Comparison of ENCODE assay signal across 19 cellular contexts in genomic region chr16:89113661-89114060, GRCh38. TPM values are rescaled to one million over a fixed set of nuclear protein-coding genes. Genes with fewer than 3 reads are reported as not detected.
A peak's percentile ranks its signal among the peaks of the same experiment; 100 is the strongest.
DNase-seq lines count a peak whose midpoint lies in the region; ATAC-seq, FAIRE-seq and TF ChIP-seq lines count a peak whose summit lies in the region.
"Had no signal": no experiment of that assay in that cellular context is flagged by ENCODE, and none has a peak within 500 bp of the region (broad histone marks: within the 10 kb centered on the region; RNA-seq: fewer than 3 reads in every experiment).

No MANE protein-coding gene starts in this region.

- H3K4me1 ChIP-seq in CD8-positive, alpha-beta T cell (ENCODE audit: insufficient read depth, low read length), result peaks cover 42% of the 10 kb centered on the region
- H3K4me1 ChIP-seq in Peyer's patch, result peaks cover 0 to 17% (median 10%) of the 10 kb centered on the region in 4 donors
- peaks cover 9% of the 10 kb centered on the region for H3K4me1 ChIP-seq in HepG2 (ENCODE audit: insufficient read depth, low read length)
- H3K4me1 ChIP-seq in stomach, result peaks cover 5 to 25% (median 10%) of the 10 kb centered on the region in 4 donors
- H3K4me1 ChIP-seq: breast epithelium had no signal

- H3K4me3 ChIP-seq in CD8-positive, alpha-beta T cell (ENCODE audit: low read depth, low read length), result no peak overlapping the region
- H3K4me3 ChIP-seq in Peyer's patch (peak overlapping the region in 2 of 4 donors; percentile 17 to 30), HepG2 (replicated peaks in 1 of 3; ENCODE audit: insufficient read depth in 1 of 3, low read depth in 2 of 3, low read length in 3 of 3) (no peak overlapping the region), stomach (no peak overlapping the region)
- H3K4me3 ChIP-seq: breast epithelium, GM23248 had no signal

- H3K4me3 Mint-ChIP-seq in T-helper 2 cell treated with Interferon-gamma antibody and Interleukin-4, amounts not matched to agents 5 μg/mL and 100 μg/mL, for 36 hours, result peak overlapping the region; percentile 81
- H3K4me3 Mint-ChIP-seq in CD8-positive, alpha-beta T cell, result no peak overlapping the region

- POLR2A ChIA-PET in CD8-positive, alpha-beta T cell (lab: Charles Lee), result interaction anchor here (2.8 to 3.4 kb wide), 2 partner anchors 16 to 20 kb away, joined by 21 to 47 read pairs; partner anchors contain the start of gene ACSF3
- POLR2A ChIA-PET in HepG2 (lab: Yijun Ruan, JAX), result no interaction called here

- H3K9me3 Mint-ChIP-seq in T-helper 2 cell treated with Interferon-gamma antibody and Interleukin-4, amounts not matched to agents 5 μg/mL and 100 μg/mL, for 36 hours, result no peaks in the 10 kb centered on the region
- H3K9me3 Mint-ChIP-seq in CD8-positive, alpha-beta T cell, result no peaks in the 10 kb centered on the region

- 98% methylated on average over 20 of the region's 27 CpGs for WGBS in HepG2 (ENCODE audit: low lambda C conversion rate)
- 88 to 99% (median 95%) methylated on average over 9 to 27 of the region's 27 CpGs for WGBS in stomach, 5 donors

- no peaks in the 10 kb centered on the region for H3K9me3 ChIP-seq in CD8-positive, alpha-beta T cell (ENCODE audit: low read length)
- no peaks in the 10 kb centered on the region for H3K9me3 ChIP-seq in Peyer's patch
- no peaks in the 10 kb centered on the region for H3K9me3 ChIP-seq in HepG2 (ENCODE audit: low read length)
- no peaks in the 10 kb centered on the region for H3K9me3 ChIP-seq in stomach
- H3K9me3 ChIP-seq: breast epithelium, upper lobe of left lung had no signal

- H3K27ac Mint-ChIP-seq in T-helper 2 cell treated with Interferon-gamma antibody and Interleukin-4, amounts not matched to agents 5 μg/mL and 100 μg/mL, for 36 hours, result peak overlapping the region; percentile 96
- H3K27ac Mint-ChIP-seq in CD8-positive, alpha-beta T cell, result peak overlapping the region; percentile 99

- H3K27me3 Mint-ChIP-seq in T-helper 2 cell treated with Interferon-gamma antibody and Interleukin-4, amounts not matched to agents 5 μg/mL and 100 μg/mL, for 36 hours (ENCODE audit: low read depth), result no peaks in the 10 kb centered on the region
- H3K27me3 Mint-ChIP-seq in CD8-positive, alpha-beta T cell (ENCODE audit: low read depth), result no peaks in the 10 kb centered on the region

- TF ChIP-seq POLR2A in Peyer's patch (IDR thresholded peaks at IDR 0.05) (no peak), HepG2 (IDR thresholded peaks at IDR 0.05; ENCODE audit: insufficient read depth in 1 of 2, low read depth in 2 of 2, low read length in 2 of 2) (no peak), stomach (IDR thresholded peaks at IDR 0.05) (no peak)

- no peak for FAIRE-seq in HepG2 (lab: Jason Lieb, UNC)

- TF ChIP-seq CTCF in CD8-positive, alpha-beta T cell (IDR thresholded peaks at IDR 0.05), result no peak
- no peak for TF ChIP-seq CTCF in Peyer's patch (IDR thresholded peaks at IDR 0.05)
- TF ChIP-seq CTCF in HepG2 (CRISPR knock-in tag; IDR thresholded peaks at IDR 0.05), result no peak
- TF ChIP-seq CTCF in stomach (IDR thresholded peaks at IDR 0.05), result no peak

- CTCF ChIA-PET in CD8-positive, alpha-beta T cell (lab: Charles Lee), result interaction anchor here (1.7 kb wide), 1 partner anchor 53 kb away, joined by 4 read pairs; no protein-coding TSS in a partner anchor
- CTCF ChIA-PET in HepG2 (lab: Yijun Ruan, JAX; ENCODE audit: low intra/inter-chr PET ratio, low total read pairs), result no interaction called here

- no peak for ATAC-seq in CD8-positive, alpha-beta T cell
- ATAC-seq in HepG2 (no peak), HG02885 (IDR thresholded peaks at IDR 0.05; ENCODE audit: poor library complexity, unreplicated experiment) (no peak)
- ATAC-seq: SK-N-SH treated with all-trans-retinoic acid at 6 μM for 48 hours had no signal

- no peak for DNase-seq in T-helper 2 cell treated with Interferon-gamma antibody and Interleukin-4, amounts not matched to agents 5 μg/mL and 100 μg/mL, for 36 hours (ENCODE audit: low spot score)
- DNase-seq in T-helper 2 cell (no peak), Peyer's patch (peak; percentile 44 to 81 (median 78)), HepG2 (ENCODE audit: low spot score) (no peak), CD1c-positive myeloid dendritic cell (ENCODE audit: extremely low spot score) (no peak), stomach (no peak)
- DNase-seq in CD8-positive, alpha-beta T cell, result peak in 1 of 7 experiments; percentile 12
- DNase-seq: foreskin keratinocyte, GM23248, mesendoderm, MV-4-11, NCI-H2171, nucleus accumbens had no signal

- H3K4me2 ChIP-seq in HepG2 (ENCODE audit: low read depth, low read length), result no peak overlapping the region

- H3K9ac ChIP-seq in HepG2 (ENCODE audit: insufficient read depth, low read depth, low read length), result no peak overlapping the region
- H3K9ac ChIP-seq: GM23248 had no signal

- in situ Hi-C loops in HepG2 (cut with HindIII; ENCODE audit: extremely low pct_ligation_motif_present, low pct_unique_long_range_greater_than_20kb), result no loop called here

- peaks cover 33% of the 10 kb centered on the region for H3K36me3 ChIP-seq in CD8-positive, alpha-beta T cell (ENCODE audit: insufficient read depth, low read length)
- H3K36me3 ChIP-seq in Peyer's patch (peaks cover 0 to 79% (median 0%) of the 10 kb centered on the region in 3 donors), HepG2 (replicated peaks in 1 of 2; ENCODE audit: control insufficient read depth in 1 of 2, insufficient read depth in 2 of 2, low read length in 2 of 2) (peaks cover 36 to 69% of the 10 kb centered on the region in 2 experiments), stomach (peaks cover 47 to 88% (median 83%) of the 10 kb centered on the region in 4 donors)
- H3K36me3 ChIP-seq: breast epithelium had no signal

- intact Hi-C loops in CD8-positive, alpha-beta T cell (cut with DNase I, micrococcal nuclease), result loop anchor here (2.0 to 10.0 kb wide), 2 partner anchors 103 to 409 kb away; partner anchors contain the start of genes CTU2 (in 1 of the 2), RNF166 (in 1 of the 2) and ZNF778 (in 1 of the 2)
- intact Hi-C loops in HepG2 (cut with micrococcal nuclease; ENCODE audit: unreplicated experiment), result no loop called here
- intact Hi-C loops in stomach (cut with DNase I; ENCODE audit: low total_unique reads), result no loop called here

- H3K36me3 Mint-ChIP-seq in T-helper 2 cell treated with Interferon-gamma antibody and Interleukin-4, amounts not matched to agents 5 μg/mL and 100 μg/mL, for 36 hours (ENCODE audit: low read depth), result peaks cover 36% of the 10 kb centered on the region
- peaks cover 38% of the 10 kb centered on the region for H3K36me3 Mint-ChIP-seq in CD8-positive, alpha-beta T cell

- BruUV-seq in HepG2 (replicated peaks; lab: Mats Ljungman, UMichigan), result no TSS peak

- no peak for TF ChIP-seq EP300 in HepG2 (IDR thresholded peaks at IDR 0.05; ENCODE audit: low read depth in 2 of 2, low read length in 2 of 2)
- no peak for TF ChIP-seq EP300 in HepG2 (CRISPR knock-in tag; IDR thresholded peaks at IDR 0.05; ENCODE audit: borderline replicate concordance)
- TF ChIP-seq EP300 in stomach (IDR thresholded peaks at IDR 0.05), result no peak

- peak overlapping the region; percentile 69 for H3K27ac ChIP-seq in CD8-positive, alpha-beta T cell (ENCODE audit: low read depth, low read length)
- H3K27ac ChIP-seq in Peyer's patch (peak overlapping the region in 2 of 4 donors; percentile 75 to 84), HepG2 (ENCODE audit: extremely low read length, insufficient read depth, low read length) (no peak overlapping the region), stomach (no peak overlapping the region)
- H3K27ac ChIP-seq: foreskin keratinocyte, GM23248 had no signal

- no peak for TF ChIP-seq RAD21 in HepG2 (CRISPR knock-in tag; IDR thresholded peaks at IDR 0.05)

- H3K4me1 Mint-ChIP-seq in T-helper 2 cell treated with Interferon-gamma antibody and Interleukin-4, amounts not matched to agents 5 μg/mL and 100 μg/mL, for 36 hours (ENCODE audit: low read depth), result peaks cover 22% of the 10 kb centered on the region
- H3K4me1 Mint-ChIP-seq in CD8-positive, alpha-beta T cell (ENCODE audit: low read depth), result peaks cover 35% of the 10 kb centered on the region

- H3K27me3 ChIP-seq in CD8-positive, alpha-beta T cell (ENCODE audit: insufficient read depth, low read length), result no peaks in the 10 kb centered on the region
- H3K27me3 ChIP-seq in Peyer's patch (no peaks in the 10 kb centered on the region), HepG2 (ENCODE audit: control insufficient read depth in 1 of 2, insufficient read depth in 2 of 2, low read length in 2 of 2) (no peaks in the 10 kb centered on the region), stomach (no peaks in the 10 kb centered on the region)
- H3K27me3 ChIP-seq: breast epithelium, foreskin keratinocyte, upper lobe of left lung had no signal

- H2AFZ ChIP-seq in HepG2 (ENCODE audit: low read length), result no peak overlapping the region
- H2AFZ ChIP-seq: GM23248 had no signal

- no peaks in the 10 kb centered on the region for H3K79me2 ChIP-seq in HepG2 (ENCODE audit: insufficient read depth, low read length)

- H4K20me1 ChIP-seq in HepG2 (ENCODE audit: insufficient read depth, low read length), result no peaks in the 10 kb centered on the region; the same call in 1 of the 2 replicates

RNA-seq across cellular contexts. Expression of gene ACSF3, which starts 20.0 kb away (rescaled TPM):
- 10 to 100 TPM; 33.5 to 37.0 TPM for total RNA-seq in CD8-positive, alpha-beta T cell
- total RNA-seq in Peyer's patch (100 to 1,000 TPM in 2 of 4 donors, 10 to 100 TPM in 2; 94.6 to 120 (median 108) TPM), HepG2 (2016; rRNA removed; fragmentation: Illumina TruSeq; extraction: Trizol) (23.5 and 30.6 TPM in 2 replicates), stomach (100 to 1,000 TPM in 1 of 5 donors, 10 to 100 TPM in 4; 16.9 to 265 (median 27.7) TPM)
- 13.8 and 14.5 TPM in 2 replicates for total RNA-seq in HepG2 (2016; cell fraction: cytosol; rRNA removed; fragmentation: Illumina TruSeq; extraction: Trizol; ENCODE audit: low read depth)
- 22.1 and 29.1 TPM in 2 replicates for total RNA-seq in HepG2 (2016; cell fraction: insoluble cytoplasmic fraction; rRNA removed; fragmentation: Illumina TruSeq; extraction: Trizol)
- total RNA-seq in HepG2 (2016; cell fraction: membrane; rRNA removed; fragmentation: Illumina TruSeq; extraction: Trizol), result 23.0 and 24.3 TPM in 2 replicates
- 19.3 and 21.6 TPM in 2 replicates for total RNA-seq in HepG2 (2016; cell fraction: nucleus; rRNA removed; fragmentation: Illumina TruSeq; extraction: Trizol)
- polyA plus RNA-seq in HepG2 (2011; rRNA removed) (14.9 and 16.5 TPM in 2 replicates), stomach (10 to 100 TPM; 29.4 to 33.2 (median 31.9) TPM)
- 11.3 and 15.5 TPM in 2 replicates for polyA plus RNA-seq in HepG2 (2011; cell fraction: cytosol; rRNA removed)
- 31.3 and 34.0 TPM in 2 replicates for polyA plus RNA-seq in HepG2 (2011; cell fraction: nucleus; rRNA removed)
- 16.6 and 17.2 TPM in 2 replicates for polyA plus RNA-seq in HepG2 (2012)
- 6.9 and 9.7 TPM in 2 replicates for polyA plus RNA-seq in HepG2 (2016; cell fraction: cytosol; fragmentation: Illumina TruSeq; extraction: Trizol; ENCODE audit: low read depth)
- 21.8 and 22.0 TPM in 2 replicates for polyA plus RNA-seq in HepG2 (2016; cell fraction: insoluble cytoplasmic fraction; fragmentation: Illumina TruSeq; extraction: Trizol; ENCODE audit: low read depth)
- polyA plus RNA-seq in HepG2 (2016; cell fraction: membrane; fragmentation: Illumina TruSeq; extraction: Trizol; ENCODE audit: low read depth), result 11.2 and 13.0 TPM in 2 replicates
- 37.2 and 38.9 TPM in 2 replicates for polyA plus RNA-seq in HepG2 (2016; cell fraction: nucleus; fragmentation: Illumina TruSeq; extraction: Trizol; ENCODE audit: insufficient read depth, low read depth)
- polyA minus RNA-seq in HepG2 (2011; rRNA and poly(A)+ RNA removed; ENCODE audit: low replicate concordance), result 46.7 and 47.0 TPM in 2 replicates
- polyA minus RNA-seq in HepG2 (2011; cell fraction: cytosol; rRNA and poly(A)+ RNA removed), result 22.4 and 32.0 TPM in 2 replicates
- 35.9 and 36.8 TPM in 2 replicates for polyA minus RNA-seq in HepG2 (2011; cell fraction: nucleus; rRNA and poly(A)+ RNA removed)

RNA-seq across cellular contexts. Expression of gene CDH15, which starts 57.9 kb away (rescaled TPM):
- total RNA-seq in CD8-positive, alpha-beta T cell, result under 1 TPM in 1 of 2 experiments, not detected in 1; 0.24 TPM
- not detected for total RNA-seq in Peyer's patch
- total RNA-seq in HepG2 (2016; rRNA removed; fragmentation: Illumina TruSeq; extraction: Trizol), result 1.4 and 2.2 TPM in 2 replicates
- total RNA-seq in HepG2 (2016; cell fraction: cytosol; rRNA removed; fragmentation: Illumina TruSeq; extraction: Trizol; ENCODE audit: low read depth), result 2.8 and 2.9 TPM in 2 replicates
- 1.4 and 2.2 TPM in 2 replicates for total RNA-seq in HepG2 (2016; cell fraction: insoluble cytoplasmic fraction; rRNA removed; fragmentation: Illumina TruSeq; extraction: Trizol)
- total RNA-seq in HepG2 (2016; cell fraction: membrane; rRNA removed; fragmentation: Illumina TruSeq; extraction: Trizol), result 3.6 and 3.7 TPM in 2 replicates
- total RNA-seq in HepG2 (2016; cell fraction: nucleus; rRNA removed; fragmentation: Illumina TruSeq; extraction: Trizol), result 1.6 and 1.8 TPM in 2 replicates
- 0.69 and 0.74 TPM in 2 replicates for polyA plus RNA-seq in HepG2 (2011; rRNA removed)
- 0.37 and 1.2 TPM in 2 replicates for polyA plus RNA-seq in HepG2 (2011; cell fraction: cytosol; rRNA removed)
- polyA plus RNA-seq in HepG2 (2011; cell fraction: nucleus; rRNA removed), result 1.6 and 2.1 TPM in 2 replicates
- polyA plus RNA-seq in HepG2 (2012), result 0.61 and 0.90 TPM in 2 replicates
- 3.5 and 3.8 TPM in 2 replicates for polyA plus RNA-seq in HepG2 (2016; cell fraction: cytosol; fragmentation: Illumina TruSeq; extraction: Trizol; ENCODE audit: low read depth)
- 1.7 and 2.3 TPM in 2 replicates for polyA plus RNA-seq in HepG2 (2016; cell fraction: insoluble cytoplasmic fraction; fragmentation: Illumina TruSeq; extraction: Trizol; ENCODE audit: low read depth)
- 3.3 and 4.1 TPM in 2 replicates for polyA plus RNA-seq in HepG2 (2016; cell fraction: membrane; fragmentation: Illumina TruSeq; extraction: Trizol; ENCODE audit: low read depth)
- 3.3 and 3.4 TPM in 2 replicates for polyA plus RNA-seq in HepG2 (2016; cell fraction: nucleus; fragmentation: Illumina TruSeq; extraction: Trizol; ENCODE audit: insufficient read depth, low read depth)
- 0.62 TPM in 1 of 2 replicates, not detected in the other for polyA minus RNA-seq in HepG2 (2011; rRNA and poly(A)+ RNA removed; ENCODE audit: low replicate concordance)
- polyA minus RNA-seq in HepG2 (2011; cell fraction: cytosol; rRNA and poly(A)+ RNA removed), result 0.40 and 0.62 TPM in 2 replicates
- polyA minus RNA-seq in HepG2 (2011; cell fraction: nucleus; rRNA and poly(A)+ RNA removed), result 0.39 TPM in 1 of 2 replicates, not detected in the other
- total RNA-seq in stomach, result not detected
- under 1 TPM in 2 of 3 donors, not detected in 1; 0.20 to 0.31 TPM for polyA plus RNA-seq in stomach
- total RNA-seq: A172, breast epithelium, foreskin keratinocyte, GM23248, HT1080 had no signal

Comparison
In these comparisons a context has a peak if more than half of its experiments do, and no peak if none do; other contexts are left out.
1. DNase-seq: peak in Peyer's patch (3 of 3); none in T-helper 2 cell treated with Interferon-gamma antibody and Interleukin-4, amounts not matched to agents 5 μg/mL and 100 μg/mL, for 36 hours (single experiment), T-helper 2 cell (0 of 5), HepG2 (single experiment), CD1c-positive myeloid dendritic cell (single experiment) and stomach (single experiment).
2. intact Hi-C loops: an anchor here in CD8-positive, alpha-beta T cell (2.0 to 10.0 kb wide); none called in HepG2 and stomach.